Comparison of ENCODE assay signal across 10 cellular contexts in genomic region chr19:50475736-50476223, GRCh38. TPM values are rescaled to one million over a fixed set of nuclear protein-coding genes. Genes with fewer than 3 reads are reported as not detected.
DNase-seq lines count a peak whose midpoint lies in the region; ATAC-seq and TF ChIP-seq lines count a peak whose summit lies in the region.
"Had no signal": no experiment of that assay in that cellular context is flagged by ENCODE, and none has a peak within 500 bp of the region (broad histone marks: within the 10 kb centered on the region; RNA-seq: fewer than 3 reads in every experiment).

No MANE protein-coding gene starts in this region.

- H3K27me3 ChIP-seq in DOHH2 (ENCODE audit: control insufficient read depth, low read length) (peaks cover 6% of the 10 kb centered on the region; the same call in 1 of the 2 replicates), dorsolateral prefrontal cortex (no peaks in the 10 kb centered on the region), ovary (no peaks in the 10 kb centered on the region)

- no peak overlapping the region for H3K27ac ChIP-seq in DOHH2 (ENCODE audit: low read depth, low read length)
- peak overlapping the region in 58 of 59 donors; percentile 35 to 97 (median 87) for H3K27ac ChIP-seq in dorsolateral prefrontal cortex
- peak overlapping the region; percentile 60 to 73 for H3K27ac ChIP-seq in ovary

- no peak for TF ChIP-seq POLR2A in ovary (IDR thresholded peaks at IDR 0.05)

- H3K36me3 ChIP-seq in DOHH2 (ENCODE audit: control insufficient read depth, low read length) (peaks cover 35% of the 10 kb centered on the region), ovary (no peaks in the 10 kb centered on the region)

- 67 to 69% (median 67%) methylated on average over 27 to 29 of the region's 29 CpGs for WGBS in ovary, 3 donors

- intact Hi-C loops in dorsolateral prefrontal cortex (cut with DNase I) (loop anchor here (2.0 to 10.0 kb wide), 5 partner anchors 35 to 451 kb away; partner anchors contain the start of genes JOSD2 (in 2 of the 2), ASPDH (in 1 of the 2), NR1H2 (in 1 of the 2) and VRK3 (in 1 of the 2)), ovary (cut with DNase I) (loop anchor here in 1 of 4 donors (5.0 kb wide), 1 partner anchor 98 kb away; the partner anchor contains the start of gene NR1H2)

- H4K20me1 ChIP-seq in DOHH2 (ENCODE audit: control insufficient read depth, insufficient read depth, low read depth, low read length), result peaks cover 11% of the 10 kb centered on the region

- peaks cover 5% of the 10 kb centered on the region; the same call in 1 of the 2 replicates for H3F3A ChIP-seq in DOHH2 (ENCODE audit: control insufficient read depth, insufficient read depth)

- H3K4me3 ChIP-seq in DOHH2 (ENCODE audit: low read length) (peak overlapping the region; percentile 98), dorsolateral prefrontal cortex (peak overlapping the region; percentile 61 to 100 (median 95)), ovary (peak overlapping the region; percentile 90)

- peaks cover 10% of the 10 kb centered on the region for H3K4me1 ChIP-seq in DOHH2 (ENCODE audit: control insufficient read depth, low read length)
- peaks cover 15% of the 10 kb centered on the region for H3K4me1 ChIP-seq in ovary (ENCODE audit: insufficient read depth)

- H3K9me3 ChIP-seq in DOHH2 (ENCODE audit: control insufficient read depth, insufficient read depth, low read length), result peaks cover 5% of the 10 kb centered on the region; the same call in 1 of the 2 replicates
- H3K9me3 ChIP-seq in ovary, result no peaks in the 10 kb centered on the region

- no peak for TF ChIP-seq CTCF in DOHH2 (IDR thresholded peaks at IDR 0.05; ENCODE audit: low read depth, low read length, poor library complexity, severe bottlenecking)
- no peak for TF ChIP-seq CTCF in dorsolateral prefrontal cortex (IDR thresholded peaks at IDR 0.05 in 54 of 56, conservative IDR thresholded peaks at IDR 0.05 in 2 of 56; ENCODE audit: low read depth in 1 of 56, partially characterized antibody in 56 of 56)
- no peak for TF ChIP-seq CTCF in ovary (IDR thresholded peaks at IDR 0.05)

- ATAC-seq in HG03442 (IDR thresholded peaks at IDR 0.05; ENCODE audit: unreplicated experiment) (peak; percentile 13), GM21526 (IDR thresholded peaks at IDR 0.05; ENCODE audit: low FRiP score, unreplicated experiment) (no peak), GM18870 (IDR thresholded peaks at IDR 0.05; ENCODE audit: unreplicated experiment) (no peak), GM21390 (IDR thresholded peaks at IDR 0.05; ENCODE audit: unreplicated experiment) (no peak)

- no peak overlapping the region for H3K4me2 ChIP-seq in DOHH2 (ENCODE audit: low read length)

- H3K9me2 ChIP-seq in DOHH2 (replicated peaks; ENCODE audit: control insufficient read depth, low read length), result no peaks in the 10 kb centered on the region

- TF ChIP-seq EP300 in ovary (IDR thresholded peaks at IDR 0.05), result no peak

- DNase-seq in dorsolateral prefrontal cortex (peak in 1 of 10 donors; percentile 23), ovary (no peak), MV-4-11 (lab: John Stamatoyannopoulos, UW) (no peak)

- H3K79me2 ChIP-seq in DOHH2 (ENCODE audit: control insufficient read depth, low read length), result peaks cover 40% of the 10 kb centered on the region

RNA-seq across cellular contexts. Expression of gene EMC10, which starts 0.5 kb away (rescaled TPM):
- total RNA-seq in dorsolateral prefrontal cortex, result 100 to 1,000 TPM in 14 of 120 experiments, 10 to 100 TPM in 106; 54.6 to 147 (median 79.1) TPM
- 100 to 1,000 TPM in 3 of 7 donors, 10 to 100 TPM in 4; 50.4 to 132 (median 96.7) TPM for total RNA-seq in ovary
- polyA plus RNA-seq in ovary, result 100 to 1,000 TPM in 1 of 2 donors, 10 to 100 TPM in 1; 27.6 to 113 TPM

RNA-seq across cellular contexts. Expression of gene GARIN5A, which starts 0.9 kb away (rescaled TPM):
- total RNA-seq in dorsolateral prefrontal cortex (10 to 100 TPM in 28 of 120 experiments, 1 to 10 TPM in 92; 3.2 to 14.9 (median 8.0) TPM), ovary (10 to 100 TPM in 1 of 7 donors, 1 to 10 TPM in 6; 2.1 to 10.3 (median 3.3) TPM)
- 1 to 10 TPM in 1 of 2 donors, under 1 TPM in 1; 0.47 to 4.3 TPM for polyA plus RNA-seq in ovary

RNA-seq across cellular contexts. Expression of gene JOSD2, which starts 35.2 kb away (rescaled TPM):
- 10 to 100 TPM; 24.9 to 75.5 (median 41.2) TPM for total RNA-seq in dorsolateral prefrontal cortex
- 10 to 100 TPM; 15.0 to 28.9 (median 21.8) TPM for total RNA-seq in ovary
- 10 to 100 TPM in 1 of 2 donors, not detected in 1; 42.5 TPM for polyA plus RNA-seq in ovary

RNA-seq across cellular contexts. Expression of gene ASPDH, which starts 37.9 kb away (rescaled TPM):
- 10 to 100 TPM; 16.5 to 62.5 (median 34.2) TPM for total RNA-seq in dorsolateral prefrontal cortex
- not detected for total RNA-seq in ovary
- polyA plus RNA-seq in ovary, result not detected
- total RNA-seq: activated CD8-positive, alpha-beta memory T cell treated with anti-CD3 and anti-CD28 coated beads for 36 hours; myocyte had no signal

RNA-seq across cellular contexts. Expression of gene MYBPC2, which starts 43.1 kb away (rescaled TPM):
- total RNA-seq in dorsolateral prefrontal cortex (1 to 10 TPM in 27 of 120 experiments, under 1 TPM in 68, not detected in 25; 0.11 to 3.3 (median 0.65) TPM), ovary (under 1 TPM in 3 of 7 donors, not detected in 4; 0.05 to 0.12 (median 0.08) TPM)
- under 1 TPM in 1 of 2 donors, not detected in 1; 0.28 TPM for polyA plus RNA-seq in ovary
